In genomic region chr10:102421645-102422585, GRCh38 we compare ENCODE assay signal across 8 cellular contexts. TPM values are rescaled to one million over a fixed set of nuclear protein-coding genes. Genes with fewer than 3 reads are reported as not detected.
A peak's percentile ranks its signal among the peaks of the same experiment; 100 is the strongest.
DNase-seq lines count a peak whose midpoint lies in the region; FAIRE-seq and TF ChIP-seq lines count a peak whose summit lies in the region.

No MANE protein-coding gene starts in this region.

- H2BK120ac ChIP-seq in H1 (replicated peaks; ENCODE audit: low read depth, low read length): no peak overlapping the region

- peak overlapping the region; percentile 48 for H3K18ac ChIP-seq in H1 (ENCODE audit: extremely low read depth, low read length)

- peaks cover 13 to 14% of the 10 kb centered on the region in 2 donors for H3K27me3 Mint-ChIP-seq in CD8-positive, alpha-beta memory T cell

- no peak overlapping the region for H2AFZ ChIP-seq in H1 (ENCODE audit: low read length)

- CTCF ChIA-PET in CD8-positive, alpha-beta memory T cell (lab: Charles Lee): interaction anchor here (0.6 to 4.1 kb wide), 16 partner anchors 9 to 252 kb away, joined by 3 to 37 read pairs (median 4); partner anchors contain the start of genes C10orf95 and CUEDC2
- CTCF ChIA-PET in H1 (lab: Charles Lee; ENCODE audit: partially characterized antibody): interaction anchor here (0.7 to 9.5 kb wide), 22 partner anchors 10 to 246 kb away, joined by 3 to 78 read pairs (median 8); partner anchors contain the start of genes C10orf95 and CUEDC2

- TF ChIP-seq RAD21 in H1 (IDR thresholded peaks at IDR 0.05 in 1 of 2, conservative IDR thresholded peaks at IDR 0.05 in 1 of 2; ENCODE audit: low read depth in 2 of 2, low read length in 2 of 2): no peak

- peak overlapping the region; percentile 51 for H3K56ac ChIP-seq in H1 (replicated peaks; ENCODE audit: insufficient read length, low read depth, low read length)

- H4K20me1 ChIP-seq in H1 (replicated peaks in 1 of 2; ENCODE audit: control insufficient read depth in 1 of 2, insufficient read depth in 2 of 2, low read length in 2 of 2): peaks cover 5 to 9% of the 10 kb centered on the region in 2 experiments

- H2BK12ac ChIP-seq in H1 (ENCODE audit: low read depth, low read length): 0 out of 2 replicates have a peak overlapping the region, but pooled peaks have one; percentile 50

- H4K5ac ChIP-seq in H1 (ENCODE audit: insufficient read length, low read depth, low read length): peak overlapping the region; percentile 3

- no peak for TF ChIP-seq CTCF in H1 (IDR thresholded peaks at IDR 0.05; ENCODE audit: control extremely low read depth in 1 of 3, insufficient read depth in 1 of 3, low read depth in 1 of 3, low read length in 3 of 3)

- peak overlapping the region in 3 of 4 experiments; percentile 8 to 80 (median 56); a peak in 5 of 7 replicates for H3K9ac ChIP-seq in H1 (replicated peaks in 1 of 4; ENCODE audit: extremely low read depth in 1 of 4, low read depth in 3 of 4, low read length in 3 of 4)

- peak overlapping the region; percentile 95 for H3K4me3 ChIP-seq in CD8-positive, alpha-beta memory T cell (ENCODE audit: low read length)
- H3K4me3 ChIP-seq in H1 (ENCODE audit: extremely low read depth in 1 of 4, insufficient read depth in 2 of 4, low read depth in 3 of 4, low read length in 4 of 4): peak overlapping the region; percentile 74 to 92 (median 80)

- no peaks in the 10 kb centered on the region for H3K79me1 ChIP-seq in H1 (ENCODE audit: low read depth, low read length)

- no peak for FAIRE-seq in H1 (lab: Jason Lieb, UNC)
- no peak for FAIRE-seq in RCC 7860 (lab: Jason Lieb, UNC)

- H2AK5ac ChIP-seq in H1 (ENCODE audit: low read depth, low read length): no peak overlapping the region

- H3K4me3 Mint-ChIP-seq in CD8-positive, alpha-beta memory T cell: peak overlapping the region; percentile 92 to 99 (median 99)

- peak overlapping the region; percentile 87 for H4K8ac ChIP-seq in H1 (ENCODE audit: extremely low read depth, insufficient read depth, low read length)

- H2BK20ac ChIP-seq in H1 (ENCODE audit: low read length): no peak overlapping the region

- peak overlapping the region; percentile 29 to 98 (median 93) for H3K27ac Mint-ChIP-seq in CD8-positive, alpha-beta memory T cell

- H3K14ac ChIP-seq in H1 (ENCODE audit: insufficient read length): no peak overlapping the region

- H3K9me3 ChIP-seq in CD8-positive, alpha-beta memory T cell (ENCODE audit: low read length): no peaks in the 10 kb centered on the region
- no peaks in the 10 kb centered on the region for H3K9me3 ChIP-seq in H1 (ENCODE audit: insufficient read depth in 2 of 2, low read depth in 1 of 2, low read length in 1 of 2)

- no peak overlapping the region for H3K23ac ChIP-seq in H1 (ENCODE audit: insufficient read length)

- 0 out of 2 replicates have a peak overlapping the region, but pooled peaks have one; percentile 16 for H2BK15ac ChIP-seq in H1 (ENCODE audit: low read length)

- H4K91ac ChIP-seq in H1 (replicated peaks; ENCODE audit: insufficient read length, low read length): no peak overlapping the region

- no peaks in the 10 kb centered on the region for H3K79me2 ChIP-seq in H1 (ENCODE audit: control insufficient read depth in 1 of 2, insufficient read depth in 2 of 2, low read length in 2 of 2)

- peak in 1 of 5 donors; percentile 19 for DNase-seq in CD8-positive, alpha-beta memory T cell
- DNase-seq in HCEC 1CT (peak; percentile 16), RPMI8226 (peak; percentile 32), H1 (ENCODE audit: low read depth in 1 of 2, low spot score in 2 of 2) (peak in 1 of 2 experiments; percentile 64), myocyte (ENCODE audit: low read depth) (peak; percentile 25), GM19240 (ENCODE audit: insufficient read length, low spot score) (no peak), NCI-H2107 (lab: John Stamatoyannopoulos, UW) (no peak), RCC 7860 (ENCODE audit: low spot score) (no peak)

- H3K4me2 ChIP-seq in H1 (ENCODE audit: insufficient read depth in 1 of 2, low read depth in 2 of 2, low read length in 2 of 2): peak overlapping the region; percentile 88 to 100

- H3K4me1 Mint-ChIP-seq in CD8-positive, alpha-beta memory T cell: peaks cover 24 to 57% (median 36%) of the 10 kb centered on the region in 3 donors

- H3K23me2 ChIP-seq in H1 (ENCODE audit: low read depth, low read length): peaks cover 32% of the 10 kb centered on the region

- no peak overlapping the region for H3K4ac ChIP-seq in H1 (replicated peaks; ENCODE audit: insufficient read length, low read depth, low read length)

- 4% methylated on average over 60 of the region's 69 CpGs; no CpG with 5 or more reads in 1 of the 2 experiments for WGBS in H1 (ENCODE audit: extremely low coverage in 1 of 2, insufficient coverage in 1 of 2, insufficient read length in 1 of 2, insufficient replicate concordance in 2 of 2, low coverage in 1 of 2, low lambda C conversion rate in 2 of 2, missing lambda C conversion rate in 1 of 2), 2 experiments

- peak in 1 of 2 experiments; percentile 27; a peak in 2 of 3 replicates for TF ChIP-seq POLR2A in H1 (IDR thresholded peaks at IDR 0.05; ENCODE audit: control extremely low read depth in 1 of 2, low read depth in 2 of 2, low read length in 2 of 2)

- peak overlapping the region; percentile 74 for H3K27ac ChIP-seq in CD8-positive, alpha-beta memory T cell (ENCODE audit: low read depth, low read length)
- H3K27ac ChIP-seq in H1 (ENCODE audit: low read depth, low read length): no peak overlapping the region

- H3K27me3 ChIP-seq in CD8-positive, alpha-beta memory T cell (ENCODE audit: insufficient read depth, low read length, poor library complexity, severe bottlenecking): peaks cover 2% of the 10 kb centered on the region
- no peaks in the 10 kb centered on the region for H3K27me3 ChIP-seq in H1 (replicated peaks in 1 of 4; ENCODE audit: control insufficient read depth in 3 of 4, extremely low read depth in 1 of 4, insufficient read depth in 3 of 4, low read length in 3 of 4)

- POLR2A ChIA-PET in CD8-positive, alpha-beta memory T cell (lab: Charles Lee): interaction anchor here (0.6 to 5.6 kb wide), 7 partner anchors 11 to 57 kb away, joined by 3 to 45 read pairs (median 9); partner anchors contain the start of genes C10orf95, CUEDC2 and NFKB2
- POLR2A ChIA-PET in H1 (lab: Charles Lee; ENCODE audit: partially characterized antibody): interaction anchor here (0.6 to 7.9 kb wide), 15 partner anchors 9 to 307 kb away, joined by 3 to 56 read pairs (median 8); partner anchors contain the start of genes C10orf95, CUEDC2 and NFKB2

- no peaks in the 10 kb centered on the region for H3K9me3 Mint-ChIP-seq in CD8-positive, alpha-beta memory T cell

- H3K36me3 Mint-ChIP-seq in CD8-positive, alpha-beta memory T cell: peaks cover 0 to 35% (median 0%) of the 10 kb centered on the region in 3 donors

- TF ChIP-seq EP300 in H1 (IDR thresholded peaks at IDR 0.05; ENCODE audit: borderline replicate concordance in 1 of 2, low read depth in 2 of 2, low read length in 2 of 2): no peak

- peaks cover 35% of the 10 kb centered on the region for H3K4me1 ChIP-seq in CD8-positive, alpha-beta memory T cell (ENCODE audit: insufficient read depth, low read length)
- peaks cover 0 to 23% (median 10%) of the 10 kb centered on the region in 4 experiments; a peak in 5 of 7 replicates for H3K4me1 ChIP-seq in H1 (replicated peaks in 1 of 4; ENCODE audit: control insufficient read depth in 3 of 4, insufficient read depth in 4 of 4, low read length in 3 of 4)

- peak overlapping the region; percentile 60; the same call in 1 of the 2 replicates for H2BK5ac ChIP-seq in H1 (ENCODE audit: low read depth, low read length)

- H3K36me3 ChIP-seq in CD8-positive, alpha-beta memory T cell (ENCODE audit: insufficient read depth, low read length): peaks cover 7% of the 10 kb centered on the region
- 0 out of 8 replicates have a peak, but pooled peaks cover 0 to 3% (median 0%) of the 10 kb centered on the region in 4 experiments for H3K36me3 ChIP-seq in H1 (ENCODE audit: control insufficient read depth in 2 of 4, insufficient read depth in 4 of 4, low read length in 3 of 4)

RNA-seq across cellular contexts. Expression of gene FBXL15, which starts 1.3 kb away (rescaled TPM):
- total RNA-seq in CD8-positive, alpha-beta memory T cell: 10 to 100 TPM; 13.5 to 16.3 TPM
- 33.4 TPM for polyA plus RNA-seq in CD8-positive, alpha-beta memory T cell
- total RNA-seq in H1 (2021; fragmentation: NEBNext Ultra II Directional; extraction: Animal tissue kit (Norgen Biotek cat#: 25700)): 11.3 and 15.4 TPM in 2 replicates
- polyA plus RNA-seq in H1 (2011; rRNA removed): 22.6 and 29.2 TPM in 2 replicates
- polyA plus RNA-seq in H1 (2011; cell fraction: cytosol; rRNA removed): 24.4 TPM
- polyA plus RNA-seq in H1 (2011; cell fraction: nucleus; rRNA removed): 29.1 TPM
- 6.3 to 17.2 TPM (median 16.5 TPM) in 4 replicates for polyA plus RNA-seq in H1 (2012, experiment 1 of 2)
- polyA plus RNA-seq in H1 (2012, experiment 2 of 2): 12.9 TPM
- 8.9 TPM for polyA plus RNA-seq in H1 (2013, experiment 1 of 2)
- polyA plus RNA-seq in H1 (2013, experiment 2 of 2): 8.0 TPM
- polyA minus RNA-seq in H1 (2011; rRNA and poly(A)+ RNA removed): 1.7 and 1.8 TPM in 2 replicates
- 9.8 TPM for polyA minus RNA-seq in H1 (2011; cell fraction: cytosol; rRNA and poly(A)+ RNA removed)
- 9.6 TPM for polyA minus RNA-seq in H1 (2011; cell fraction: nucleus; rRNA and poly(A)+ RNA removed)
- 17.3 and 22.4 TPM in 2 replicates for total RNA-seq in myocyte
- polyA plus RNA-seq in myocyte (2012): 11.7 TPM

RNA-seq across cellular contexts. Expression of gene PSD, which starts 3.3 kb away (rescaled TPM):
- total RNA-seq in CD8-positive, alpha-beta memory T cell: 1 to 10 TPM; 2.5 to 3.2 TPM
- 1.9 TPM for polyA plus RNA-seq in CD8-positive, alpha-beta memory T cell
- 5.6 and 6.0 TPM in 2 replicates for total RNA-seq in H1 (2021; fragmentation: NEBNext Ultra II Directional; extraction: Animal tissue kit (Norgen Biotek cat#: 25700))
- 5.4 and 8.0 TPM in 2 replicates for polyA plus RNA-seq in H1 (2011; rRNA removed)
- polyA plus RNA-seq in H1 (2011; cell fraction: cytosol; rRNA removed): 6.0 TPM
- 30.7 TPM for polyA plus RNA-seq in H1 (2011; cell fraction: nucleus; rRNA removed)
- 5.8 to 8.4 TPM (median 7.1 TPM) in 4 replicates for polyA plus RNA-seq in H1 (2012, experiment 1 of 2)
- polyA plus RNA-seq in H1 (2012, experiment 2 of 2): 4.3 TPM
- 4.1 TPM for polyA plus RNA-seq in H1 (2013, experiment 1 of 2)
- polyA plus RNA-seq in H1 (2013, experiment 2 of 2): 2.9 TPM
- 2.6 and 3.0 TPM in 2 replicates for polyA minus RNA-seq in H1 (2011; rRNA and poly(A)+ RNA removed)
- 2.9 TPM for polyA minus RNA-seq in H1 (2011; cell fraction: cytosol; rRNA and poly(A)+ RNA removed)
- 9.0 TPM for polyA minus RNA-seq in H1 (2011; cell fraction: nucleus; rRNA and poly(A)+ RNA removed)
- 0.10 and 0.32 TPM in 2 replicates for total RNA-seq in myocyte
- polyA plus RNA-seq in myocyte (2012): 2.7 TPM

RNA-seq across cellular contexts. Expression of gene CUEDC2, which starts 10.5 kb away (rescaled TPM):
- total RNA-seq in CD8-positive, alpha-beta memory T cell: 10 to 100 TPM; 62.4 to 64.8 TPM
- polyA plus RNA-seq in CD8-positive, alpha-beta memory T cell: 61.7 TPM
- 41.7 and 43.6 TPM in 2 replicates for total RNA-seq in H1 (2021; fragmentation: NEBNext Ultra II Directional; extraction: Animal tissue kit (Norgen Biotek cat#: 25700))
- 55.2 and 66.7 TPM in 2 replicates for polyA plus RNA-seq in H1 (2011; rRNA removed)
- 64.7 TPM for polyA plus RNA-seq in H1 (2011; cell fraction: cytosol; rRNA removed)
- 85.7 TPM for polyA plus RNA-seq in H1 (2011; cell fraction: nucleus; rRNA removed)
- 34.9 to 55.7 TPM (median 49.6 TPM) in 4 replicates for polyA plus RNA-seq in H1 (2012, experiment 1 of 2)
- 50.4 TPM for polyA plus RNA-seq in H1 (2012, experiment 2 of 2)
- polyA plus RNA-seq in H1 (2013, experiment 1 of 2): 59.5 TPM
- polyA plus RNA-seq in H1 (2013, experiment 2 of 2): 62.0 TPM
- polyA minus RNA-seq in H1 (2011; rRNA and poly(A)+ RNA removed): 15.2 and 16.5 TPM in 2 replicates
- 25.0 TPM for polyA minus RNA-seq in H1 (2011; cell fraction: cytosol; rRNA and poly(A)+ RNA removed)
- 17.6 TPM for polyA minus RNA-seq in H1 (2011; cell fraction: nucleus; rRNA and poly(A)+ RNA removed)
- total RNA-seq in myocyte: 73.3 and 93.3 TPM in 2 replicates
- polyA plus RNA-seq in myocyte (2012): 83.8 TPM

RNA-seq across cellular contexts. Expression of gene NFKB2, which starts 26.4 kb away (rescaled TPM):
- total RNA-seq in CD8-positive, alpha-beta memory T cell: 100 to 1,000 TPM; 323 to 324 TPM
- 14.0 TPM for polyA plus RNA-seq in CD8-positive, alpha-beta memory T cell
- total RNA-seq in H1 (2021; fragmentation: NEBNext Ultra II Directional; extraction: Animal tissue kit (Norgen Biotek cat#: 25700)): 18.7 and 20.4 TPM in 2 replicates
- polyA plus RNA-seq in H1 (2011; rRNA removed): 31.4 and 34.5 TPM in 2 replicates
- 26.8 TPM for polyA plus RNA-seq in H1 (2011; cell fraction: cytosol; rRNA removed)
- polyA plus RNA-seq in H1 (2011; cell fraction: nucleus; rRNA removed): 78.0 TPM
- 25.2 to 41.2 TPM (median 38.4 TPM) in 4 replicates for polyA plus RNA-seq in H1 (2012, experiment 1 of 2)
- 27.3 TPM for polyA plus RNA-seq in H1 (2012, experiment 2 of 2)
- polyA plus RNA-seq in H1 (2013, experiment 1 of 2): 7.1 TPM
- 5.6 TPM for polyA plus RNA-seq in H1 (2013, experiment 2 of 2)
- polyA minus RNA-seq in H1 (2011; rRNA and poly(A)+ RNA removed): 13.4 and 14.3 TPM in 2 replicates
- 20.0 TPM for polyA minus RNA-seq in H1 (2011; cell fraction: cytosol; rRNA and poly(A)+ RNA removed)
- polyA minus RNA-seq in H1 (2011; cell fraction: nucleus; rRNA and poly(A)+ RNA removed): 18.3 TPM
- 43.6 and 45.0 TPM in 2 replicates for total RNA-seq in myocyte
- 26.4 TPM for polyA plus RNA-seq in myocyte (2012)

RNA-seq across cellular contexts. Expression of gene C10orf95, which starts 29.4 kb away (rescaled TPM):
- total RNA-seq in CD8-positive, alpha-beta memory T cell: under 1 TPM; 0.57 to 0.62 TPM
- polyA plus RNA-seq in CD8-positive, alpha-beta memory T cell: 0.70 TPM
- 0.34 and 0.44 TPM in 2 replicates for total RNA-seq in H1 (2021; fragmentation: NEBNext Ultra II Directional; extraction: Animal tissue kit (Norgen Biotek cat#: 25700))
- 0.48 and 0.80 TPM in 2 replicates for polyA plus RNA-seq in H1 (2011; rRNA removed)
- 0.41 TPM for polyA plus RNA-seq in H1 (2011; cell fraction: cytosol; rRNA removed)
- 0.40 TPM for polyA plus RNA-seq in H1 (2011; cell fraction: nucleus; rRNA removed)
- polyA plus RNA-seq in H1 (2012, experiment 1 of 2): 1.8 to 2.5 TPM (median 2.2 TPM) in 4 replicates
- polyA plus RNA-seq in H1 (2012, experiment 2 of 2): 0.34 TPM
- 0.32 TPM for polyA plus RNA-seq in H1 (2013, experiment 1 of 2)
- polyA plus RNA-seq in H1 (2013, experiment 2 of 2): 0.35 TPM
- 0.49 and 0.76 TPM in 2 replicates for polyA minus RNA-seq in H1 (2011; rRNA and poly(A)+ RNA removed)
- polyA minus RNA-seq in H1 (2011; cell fraction: cytosol; rRNA and poly(A)+ RNA removed): not detected
- polyA minus RNA-seq in H1 (2011; cell fraction: nucleus; rRNA and poly(A)+ RNA removed): not detected
- total RNA-seq in myocyte: not detected in 2 replicates
- not detected for polyA plus RNA-seq in myocyte (2012)

Comparison
In these comparisons a context has a peak if more than half of its experiments do, and no peak if none do; other contexts are left out.
1. DNase-seq: peak in HCEC 1CT (single experiment), RPMI8226 (single experiment) and myocyte (single experiment); none in GM19240 (single experiment), NCI-H2107 (single experiment) and RCC 7860 (single experiment).